9 cellular contexts compared by ENCODE assay signal in genomic region chr19:40147693-40148347, GRCh38. TPM values are rescaled to one million over a fixed set of nuclear protein-coding genes. Genes with fewer than 3 reads are reported as not detected.
DNase-seq lines count a peak whose midpoint lies in the region; ATAC-seq, FAIRE-seq and TF ChIP-seq lines count a peak whose summit lies in the region.
"Had no signal": no experiment of that assay in that cellular context is flagged by ENCODE, and none has a peak within 500 bp of the region (broad histone marks: within the 10 kb centered on the region; RNA-seq: fewer than 3 reads in every experiment).

No MANE protein-coding gene starts in this region.

- no peak overlapping the region for H3K9ac ChIP-seq in astrocyte (ENCODE audit: low read length)

- intact Hi-C loops in CD14-positive monocyte (cut with micrococcal nuclease) (no loop called here), lower leg skin (cut with DNase I; ENCODE audit: low total_unique reads) (no loop called here)

- H3K4me3 ChIP-seq in astrocyte (ENCODE audit: insufficient read depth, low read depth, low read length) (no peak overlapping the region), lower leg skin (ENCODE audit: low read depth, poor library complexity, severe bottlenecking) (no peak overlapping the region)

- no peak for TF ChIP-seq POLR2A in lower leg skin (IDR thresholded peaks at IDR 0.05)

- peak overlapping the region; percentile 74 to 94 (median 85) for H3K27ac Mint-ChIP-seq in CD14-positive monocyte
- peak overlapping the region; percentile 75 for H3K27ac Mint-ChIP-seq in astrocyte (ENCODE audit: unreplicated experiment)

- H3K4me3 Mint-ChIP-seq in CD14-positive monocyte = peak overlapping the region; percentile 69 to 91
- peak overlapping the region; percentile 45 for H3K4me3 Mint-ChIP-seq in astrocyte (ENCODE audit: unreplicated experiment)

- H3K9me3 Mint-ChIP-seq in CD14-positive monocyte = peaks cover 0 to 9% (median 3%) of the 10 kb centered on the region in 7 donors
- peaks cover 4% of the 10 kb centered on the region for H3K9me3 Mint-ChIP-seq in astrocyte (ENCODE audit: unreplicated experiment)

- no peaks in the 10 kb centered on the region for H3K27me3 ChIP-seq in astrocyte (ENCODE audit: insufficient read depth, low read length)

- peaks cover 6% of the 10 kb centered on the region for H3K4me1 ChIP-seq in astrocyte (ENCODE audit: insufficient read depth, low read length)

- H3K4me1 Mint-ChIP-seq in CD14-positive monocyte = peaks cover 67% of the 10 kb centered on the region
- H3K4me1 Mint-ChIP-seq in astrocyte (ENCODE audit: low read depth, unreplicated experiment) = peaks cover 9% of the 10 kb centered on the region

- FAIRE-seq in astrocyte (lab: Jason Lieb, UNC) (no peak), RCC 7860 (lab: Jason Lieb, UNC) (no peak)

- no peaks in the 10 kb centered on the region for H4K20me1 ChIP-seq in astrocyte (ENCODE audit: insufficient read depth, low read length)

- H3K27me3 Mint-ChIP-seq in CD14-positive monocyte (ENCODE audit: low read depth in 3 of 3) (peaks cover 0 to 2% (median 0%) of the 10 kb centered on the region in 3 donors), astrocyte (ENCODE audit: low read depth, unreplicated experiment) (peaks cover 7% of the 10 kb centered on the region)

- H3K36me3 ChIP-seq in astrocyte (ENCODE audit: insufficient read depth, low read length) = no peaks in the 10 kb centered on the region

- TF ChIP-seq CTCF in CD14-positive monocyte (IDR thresholded peaks at IDR 0.05) (no peak), astrocyte (IDR thresholded peaks at IDR 0.05; ENCODE audit: insufficient read depth, low read depth, low read length) (no peak), lower leg skin (IDR thresholded peaks at IDR 0.05) (no peak)

- H3K4me2 ChIP-seq in astrocyte (ENCODE audit: low read length) = peak overlapping the region; percentile 50

- H2AFZ ChIP-seq in astrocyte (ENCODE audit: low read depth, low read length) = peak overlapping the region; percentile 52

- DNase-seq in CD14-positive monocyte (ENCODE audit: low spot score) = peak; percentile 58
- peak; percentile 59 for DNase-seq in LHCN-M2 (ENCODE audit: low read depth)
- peak; percentile 59 for DNase-seq in astrocyte (ENCODE audit: low read depth)
- peak; percentile 18 to 86 for DNase-seq in lower leg skin (ENCODE audit: low spot score in 2 of 2)
- DNase-seq in RCC 7860 (ENCODE audit: low spot score) = no peak
- DNase-seq in Ammon's horn (ENCODE audit: low spot score) = no peak
- no peak for DNase-seq in NCI-H2081 treated with DMSO at 0.1 percent for 48 hours (lab: John Stamatoyannopoulos, UW)
- DNase-seq: midbrain had no signal

- H3K36me3 Mint-ChIP-seq in CD14-positive monocyte (no peaks in the 10 kb centered on the region), astrocyte (ENCODE audit: low read depth, unreplicated experiment) (peaks cover 2% of the 10 kb centered on the region)

- no peak overlapping the region for H3K27ac ChIP-seq in astrocyte (ENCODE audit: low read depth, low read length)

- no peaks in the 10 kb centered on the region for H3K9me3 ChIP-seq in astrocyte (ENCODE audit: insufficient read depth, low read depth, low read length)

- H3K79me2 ChIP-seq in astrocyte (ENCODE audit: insufficient read depth, low read length) = no peaks in the 10 kb centered on the region

- WGBS in lower leg skin, 2 donors = 26 to 28% methylated on average over 18 to 20 of the region's 21 CpGs

- ATAC-seq in HG03159 (IDR thresholded peaks at IDR 0.05; ENCODE audit: unreplicated experiment) = no peak

RNA-seq across cellular contexts. Expression of gene MAP3K10, which starts 43.4 kb away (rescaled TPM):
- polyA plus RNA-seq in CD14-positive monocyte = under 1 TPM in 1 of 2 donors, not detected in 1; 0.05 TPM
- total RNA-seq in LHCN-M2 (2014; rRNA removed) = 6.0 and 8.3 TPM in 2 replicates
- 4.2 TPM for polyA plus RNA-seq in LHCN-M2 (2012)
- 17.2 and 19.0 TPM in 2 replicates for total RNA-seq in astrocyte
- 10 to 100 TPM; 10.2 to 24.8 (median 11.6) TPM for total RNA-seq in lower leg skin

RNA-seq across cellular contexts. Expression of gene ZNF780A, which starts 57.1 kb away (rescaled TPM):
- polyA plus RNA-seq in CD14-positive monocyte = 10 to 100 TPM in 1 of 2 donors, 1 to 10 TPM in 1; 9.8 to 14.1 TPM
- total RNA-seq in LHCN-M2 (2014; rRNA removed) = 11.3 and 15.6 TPM in 2 replicates
- 4.4 TPM for polyA plus RNA-seq in LHCN-M2 (2012)
- 17.3 and 18.7 TPM in 2 replicates for total RNA-seq in astrocyte
- 10 to 100 TPM in 2 of 4 donors, 1 to 10 TPM in 2; 5.7 to 14.7 (median 8.7) TPM for total RNA-seq in lower leg skin

Comparison
In these comparisons a context has a peak if more than half of its experiments do, and no peak if none do; other contexts are left out.
1. DNase-seq: peak in CD14-positive monocyte (single experiment), LHCN-M2 (single experiment), astrocyte (single experiment) and lower leg skin (2 of 2); none in RCC 7860 (single experiment), Ammon's horn (single experiment) and NCI-H2081 treated with DMSO at 0.1 percent for 48 hours (single experiment).